Comparison of ENCODE assay signal across 1 cellular context in genomic region chr5:178241688-178242231, GRCh38.
TF ChIP-seq lines count a peak whose summit lies in the region.

No MANE protein-coding gene starts in this region.

TF ChIP-seq in IMR-90, 13 proteins besides CTCF, POLR2A, EP300 and RAD21:
- TF ChIP-seq NFE2L2 (IDR thresholded peaks at IDR 0.05; ENCODE audit: low read depth, low read length) (no peak), RCOR1 (IDR thresholded peaks at IDR 0.05; ENCODE audit: insufficient replicate concordance, low read length) (no peak), CHD1 (IDR thresholded peaks at IDR 0.05; ENCODE audit: low read depth, low read length) (no peak), MAFK (IDR thresholded peaks at IDR 0.05; ENCODE audit: low read depth, low read length) (no peak), FOS (IDR thresholded peaks at IDR 0.05; ENCODE audit: low read depth, low read length) (no peak)
